8 cellular contexts compared by ENCODE assay signal in genomic region chr2:241271641-241272297, GRCh38. TPM values are rescaled to one million over a fixed set of nuclear protein-coding genes. Genes with fewer than 3 reads are reported as not detected.
DNase-seq lines count a peak whose midpoint lies in the region; ATAC-seq, FAIRE-seq and TF ChIP-seq lines count a peak whose summit lies in the region.

No MANE protein-coding gene starts in this region.

- no peaks in the 10 kb centered on the region for H3K9me3 ChIP-seq in skeletal muscle satellite cell (replicated peaks; ENCODE audit: low read length)

- CTCF ChIA-PET in BJ (lab: Yijun Ruan, JAX): interaction anchor here (0.6 to 1.2 kb wide), 2 partner anchors 17 to 20 kb away, joined by 3 read pairs; no protein-coding TSS in a partner anchor

- peak overlapping the region; percentile 73 for H3K4me3 ChIP-seq in BJ (ENCODE audit: low read depth, low read length)
- H3K4me3 ChIP-seq in WI38 (ENCODE audit: low read depth, low read length): peak overlapping the region; percentile 85
- H3K4me3 ChIP-seq in bronchial epithelial cell (ENCODE audit: low read depth, low read length): peak overlapping the region; percentile 68
- peak overlapping the region; percentile 76 for H3K4me3 ChIP-seq in skeletal muscle satellite cell (ENCODE audit: low read length)

- FAIRE-seq in bronchial epithelial cell (lab: Jason Lieb, UNC): no peak

- POLR2A ChIA-PET in BJ (lab: Charles Lee): no interaction called here

- peaks cover 31% of the 10 kb centered on the region for H3K4me1 ChIP-seq in skeletal muscle satellite cell (ENCODE audit: control insufficient read depth, insufficient read depth, low read length)

- no peak for DNase-seq in BJ (ENCODE audit: low read depth)
- peak; percentile 52 for DNase-seq in HuH-7.5 (ENCODE audit: low spot score)
- peak; percentile 62 for DNase-seq in bronchial epithelial cell (ENCODE audit: low read depth)
- DNase-seq in iPS-NIHi7 (ENCODE audit: extremely low spot score): peak; percentile 33
- DNase-seq in cerebellar nuclear complex (lab: John Stamatoyannopoulos, UW): no peak

- H3K36me3 ChIP-seq in BJ (ENCODE audit: control insufficient read depth, insufficient read depth, low read length) (peaks cover 10% of the 10 kb centered on the region), bronchial epithelial cell (ENCODE audit: control insufficient read depth, insufficient read depth, low read length) (peaks cover 14% of the 10 kb centered on the region), skeletal muscle satellite cell (ENCODE audit: insufficient read depth, low read length) (peaks cover 20% of the 10 kb centered on the region)

- peak overlapping the region; percentile 94 for H3K4me2 ChIP-seq in skeletal muscle satellite cell (ENCODE audit: low read length)

- H3K27me3 ChIP-seq in BJ (ENCODE audit: control insufficient read depth, insufficient read depth, low read length) (no peaks in the 10 kb centered on the region), bronchial epithelial cell (ENCODE audit: control insufficient read depth, insufficient read depth, low read length) (no peaks in the 10 kb centered on the region), skeletal muscle satellite cell (ENCODE audit: control insufficient read depth, insufficient read depth, low read length) (no peaks in the 10 kb centered on the region)

- peak; percentile 35 for ATAC-seq in GM19455 (IDR thresholded peaks at IDR 0.05; ENCODE audit: unreplicated experiment)

- no peak for TF ChIP-seq CTCF in BJ (IDR thresholded peaks at IDR 0.05; ENCODE audit: insufficient read depth, low read depth, low read length)
- TF ChIP-seq CTCF in WI38 (IDR thresholded peaks at IDR 0.05; ENCODE audit: low read depth, low read length): no peak
- no peak for TF ChIP-seq CTCF in bronchial epithelial cell (IDR thresholded peaks at IDR 0.05; ENCODE audit: insufficient read depth, low read length, severe bottlenecking)

- H3K9ac ChIP-seq in skeletal muscle satellite cell (ENCODE audit: low read depth, low read length): peak overlapping the region; percentile 88

RNA-seq across cellular contexts. Expression of gene HDLBP, which starts 43.7 kb away (rescaled TPM):
- polyA plus RNA-seq in BJ (2011; rRNA removed): 738 and 948 TPM in 2 replicates
- 1,169 and 1,682 TPM in 2 replicates for polyA minus RNA-seq in BJ (2011; rRNA and poly(A)+ RNA removed)
- total RNA-seq in bronchial epithelial cell: 768 and 805 TPM in 2 replicates
- 755 and 778 TPM in 2 replicates for total RNA-seq in skeletal muscle satellite cell (2012; rRNA removed)

RNA-seq across cellular contexts. Expression of gene SEPTIN2, which starts 44.0 kb away (rescaled TPM):
- polyA plus RNA-seq in BJ (2011; rRNA removed): 336 and 712 TPM in 2 replicates
- 308 and 343 TPM in 2 replicates for polyA minus RNA-seq in BJ (2011; rRNA and poly(A)+ RNA removed)
- total RNA-seq in bronchial epithelial cell: 181 and 202 TPM in 2 replicates
- 332 and 344 TPM in 2 replicates for total RNA-seq in skeletal muscle satellite cell (2012; rRNA removed)

Comparison
In these comparisons a context has a peak if more than half of its experiments do, and no peak if none do; other contexts are left out.
1. DNase-seq: peak in HuH-7.5 (single experiment), bronchial epithelial cell (single experiment) and iPS-NIHi7 (single experiment); none in BJ (single experiment) and cerebellar nuclear complex (0 of 2).
2. Peak in every context shown above with its lines, with median percentiles within 50 percentile points of each other: H3K4me3 ChIP-seq.